8 cellular contexts compared by ENCODE assay signal in genomic region chr9:13427587-13427986, GRCh38.
DNase-seq lines count a peak whose midpoint lies in the region; ATAC-seq, FAIRE-seq and TF ChIP-seq lines count a peak whose summit lies in the region.

No MANE protein-coding gene starts in this region.

- H3K9ac ChIP-seq in OCI-LY3 (ENCODE audit: low read length) (no peak overlapping the region), endothelial cell of umbilical vein (replicated peaks; ENCODE audit: extremely low read depth, insufficient read depth, low read length) (no peak overlapping the region)

- no peak for TF ChIP-seq POLR2A in endothelial cell of umbilical vein (IDR thresholded peaks at IDR 0.05; ENCODE audit: low read depth, low read length)

- H3K27me3 Mint-ChIP-seq in Caco-2 (ENCODE audit: insufficient read depth, unreplicated experiment) (no peaks in the 10 kb centered on the region), nephron (ENCODE audit: low read depth) (no peaks in the 10 kb centered on the region)

- H4K20me1 ChIP-seq in OCI-LY3 (ENCODE audit: insufficient read depth, low read length) (no peaks in the 10 kb centered on the region), endothelial cell of umbilical vein (replicated peaks; ENCODE audit: control insufficient read depth, extremely low read depth, insufficient read depth, low read length) (no peaks in the 10 kb centered on the region)

- H3K4me1 ChIP-seq in Caco-2 (no peaks in the 10 kb centered on the region), OCI-LY3 (ENCODE audit: low read length) (no peaks in the 10 kb centered on the region), endothelial cell of umbilical vein (ENCODE audit: control insufficient read depth, extremely low read depth, insufficient read depth, low read length) (peaks cover 6% of the 10 kb centered on the region)

- H3K9me3 ChIP-seq in Caco-2 = no peaks in the 10 kb centered on the region
- H3K9me3 ChIP-seq in OCI-LY3 (ENCODE audit: insufficient read depth, low read length) = no peaks in the 10 kb centered on the region
- no peaks in the 10 kb centered on the region for H3K9me3 ChIP-seq in endothelial cell of umbilical vein (replicated peaks; ENCODE audit: control insufficient read depth, insufficient read depth, low read length)

- peak; percentile 35 for FAIRE-seq in endothelial cell of umbilical vein (lab: Jason Lieb, UNC)

- H3K27ac Mint-ChIP-seq in Caco-2 (ENCODE audit: unreplicated experiment) (no peak overlapping the region), nephron (peak overlapping the region; percentile 75 to 85 (median 84))

- H3K4me3 Mint-ChIP-seq in Caco-2 (ENCODE audit: unreplicated experiment) (no peak overlapping the region), nephron (peak overlapping the region in 1 of 3 experiments; percentile 31)

- POLR2A ChIA-PET in Caco-2 (lab: Charles Lee) (no interaction called here), endothelial cell of umbilical vein (lab: Charles Lee) (no interaction called here)

- DNase-seq in Caco-2 = peak in 1 of 2 experiments; percentile 0
- DNase-seq in HT1080 (ENCODE audit: low read depth) = peak; percentile 30
- DNase-seq in endothelial cell of umbilical vein (ENCODE audit: low read depth, low spot score) = peak; percentile 78
- DNase-seq in stimulated activated naive CD4-positive, alpha-beta T cell treated with Interleukin-2 at 50 U/mL for 16 hours (lab: John Stamatoyannopoulos, UW) = no peak
- no peak for DNase-seq in activated CD4-positive, alpha-beta T cell treated with anti-CD3 and anti-CD28 coated beads, Interleukin-2, amount 50 U/mL, for 1 hour

- no peaks in the 10 kb centered on the region for H3K9me1 ChIP-seq in endothelial cell of umbilical vein (replicated peaks; ENCODE audit: control insufficient read depth, extremely low read depth, insufficient read depth, low read length)

- H3K4me3 ChIP-seq in Caco-2 (ENCODE audit: low read depth, low read length) (no peak overlapping the region), OCI-LY3 (ENCODE audit: low read length) (no peak overlapping the region), endothelial cell of umbilical vein (replicated peaks in 1 of 3; ENCODE audit: insufficient read depth in 1 of 3, low read depth in 1 of 3, low read length in 3 of 3) (no peak overlapping the region)

- BruUV-seq in Caco-2 (replicated peaks; lab: Mats Ljungman, UMichigan) (no TSS peak), endothelial cell of umbilical vein (replicated peaks; lab: Mats Ljungman, UMichigan) (no TSS peak)

- no peaks in the 10 kb centered on the region for H3K27me3 ChIP-seq in Caco-2 (replicated peaks; ENCODE audit: control insufficient read depth, insufficient read depth, low read length)
- H3K27me3 ChIP-seq in OCI-LY3 (ENCODE audit: low read depth, low read length) = peaks cover 7% of the 10 kb centered on the region; the same call in 1 of the 2 replicates
- no peaks in the 10 kb centered on the region for H3K27me3 ChIP-seq in endothelial cell of umbilical vein (ENCODE audit: control insufficient read depth in 2 of 2, insufficient read depth in 2 of 2, low read length in 2 of 2)

- peak overlapping the region; percentile 41; the same call in 1 of the 2 replicates for H3K4me2 ChIP-seq in OCI-LY3 (ENCODE audit: low read length)
- H3K4me2 ChIP-seq in endothelial cell of umbilical vein (ENCODE audit: insufficient read depth, low read length) = no peak overlapping the region

- intact Hi-C loops in Caco-2 (cut with micrococcal nuclease; ENCODE audit: unreplicated experiment) = loop anchor here (1.0 to 2.0 kb wide), 3 partner anchors 261 to 1001 kb away; no protein-coding TSS in a partner anchor
- intact Hi-C loops in endothelial cell of umbilical vein (cut with micrococcal nuclease) = loop anchor here (1.0 to 5.0 kb wide), 13 partner anchors 75 to 1341 kb away; no protein-coding TSS in a partner anchor

- no peaks in the 10 kb centered on the region for H3K9me3 Mint-ChIP-seq in Caco-2 (ENCODE audit: unreplicated experiment)
- no peaks in the 10 kb centered on the region for H3K9me3 Mint-ChIP-seq in nephron

- no peaks in the 10 kb centered on the region for H3K36me3 ChIP-seq in Caco-2 (ENCODE audit: control insufficient read depth, insufficient read depth, low read length)
- no peaks in the 10 kb centered on the region for H3K36me3 ChIP-seq in OCI-LY3 (replicated peaks; ENCODE audit: low read depth, low read length)
- no peaks in the 10 kb centered on the region for H3K36me3 ChIP-seq in endothelial cell of umbilical vein (ENCODE audit: control insufficient read depth in 2 of 2, extremely low read depth in 1 of 2, insufficient read depth in 2 of 2, low read length in 2 of 2)

- H2AFZ ChIP-seq in OCI-LY3 (ENCODE audit: low read depth, low read length) = no peak overlapping the region
- no peak overlapping the region for H2AFZ ChIP-seq in endothelial cell of umbilical vein (ENCODE audit: low read depth, low read length)

- no peak for ATAC-seq in HG02642 (IDR thresholded peaks at IDR 0.05; ENCODE audit: poor library complexity, unreplicated experiment)

- H3K27ac ChIP-seq in OCI-LY3 (ENCODE audit: low read length) (no peak overlapping the region), endothelial cell of umbilical vein (ENCODE audit: insufficient read depth, low read depth, low read length) (peak overlapping the region; percentile 34)

- H3K79me2 ChIP-seq in OCI-LY3 (ENCODE audit: low read length) = no peaks in the 10 kb centered on the region
- no peaks in the 10 kb centered on the region for H3K79me2 ChIP-seq in endothelial cell of umbilical vein (ENCODE audit: control insufficient read depth, insufficient read depth, low read length)

- peak; percentile 38 to 46 for TF ChIP-seq CTCF in Caco-2 (IDR thresholded peaks at IDR 0.05; ENCODE audit: insufficient read depth in 1 of 2, low read depth in 1 of 2, low read length in 1 of 2, severe bottlenecking in 1 of 2, unreplicated experiment in 1 of 2)
- TF ChIP-seq CTCF in OCI-LY3 (IDR thresholded peaks at IDR 0.05; ENCODE audit: low read depth, low read length) = peak; percentile 82
- peak; percentile 40 to 43 for TF ChIP-seq CTCF in endothelial cell of umbilical vein (IDR thresholded peaks at IDR 0.05; ENCODE audit: extremely low read depth in 1 of 2, insufficient read depth in 1 of 2, low read depth in 1 of 2, low read length in 2 of 2)
- TF ChIP-seq CTCF in nephron (IDR thresholded peaks at IDR 0.05; ENCODE audit: unreplicated experiment in 3 of 3) = peak; percentile 78 to 94 (median 81)

- CTCF ChIA-PET in Caco-2 (lab: Charles Lee) (interaction anchor here (0.9 kb wide), 1 partner anchor 926 kb away, joined by 4 read pairs; no protein-coding TSS in a partner anchor), endothelial cell of umbilical vein (lab: Charles Lee) (interaction anchor here (0.6 to 3.7 kb wide), 83 partner anchors 8 to 1341 kb away, joined by 3 to 60 read pairs (median 4); no protein-coding TSS in a partner anchor)

- H3K4me1 Mint-ChIP-seq in Caco-2 (ENCODE audit: low read depth, unreplicated experiment) = no peaks in the 10 kb centered on the region
- peaks cover 57% of the 10 kb centered on the region for H3K4me1 Mint-ChIP-seq in nephron

- dilution Hi-C loops in endothelial cell of umbilical vein (cut with MboI; ENCODE audit: extremely low pct_ligation_motif_present, low sequenced_read_pairs) = no loop called here

- H3K36me3 Mint-ChIP-seq in Caco-2 (ENCODE audit: insufficient read depth, unreplicated experiment) (no peaks in the 10 kb centered on the region), nephron (ENCODE audit: low read depth) (no peaks in the 10 kb centered on the region)

TF ChIP-seq in endothelial cell of umbilical vein, 7 proteins besides CTCF, POLR2A, EP300 and RAD21:
- no peak for TF ChIP-seq EZH2 (IDR thresholded peaks at IDR 0.05; ENCODE audit: borderline replicate concordance, low read depth, low read length, severe bottlenecking)
- peak; percentile 54 for TF ChIP-seq GATA2 (IDR thresholded peaks at IDR 0.05; ENCODE audit: insufficient read depth, insufficient read length, low read depth, low read length)

Comparison
In these comparisons a context has a peak if more than half of its experiments do, and no peak if none do; other contexts are left out.
1. DNase-seq: peak in HT1080 (single experiment) and endothelial cell of umbilical vein (single experiment); none in stimulated activated naive CD4-positive, alpha-beta T cell treated with Interleukin-2 at 50 U/mL for 16 hours (single experiment) and activated CD4-positive, alpha-beta T cell treated with anti-CD3 and anti-CD28 coated beads, Interleukin-2, amount 50 U/mL, for 1 hour (single experiment).
2. Peak in every context shown above with its lines, with median percentiles within 50 percentile points of each other: CTCF ChIP-seq.